13 cellular contexts compared by ENCODE assay signal in the genomic region with DNA sequence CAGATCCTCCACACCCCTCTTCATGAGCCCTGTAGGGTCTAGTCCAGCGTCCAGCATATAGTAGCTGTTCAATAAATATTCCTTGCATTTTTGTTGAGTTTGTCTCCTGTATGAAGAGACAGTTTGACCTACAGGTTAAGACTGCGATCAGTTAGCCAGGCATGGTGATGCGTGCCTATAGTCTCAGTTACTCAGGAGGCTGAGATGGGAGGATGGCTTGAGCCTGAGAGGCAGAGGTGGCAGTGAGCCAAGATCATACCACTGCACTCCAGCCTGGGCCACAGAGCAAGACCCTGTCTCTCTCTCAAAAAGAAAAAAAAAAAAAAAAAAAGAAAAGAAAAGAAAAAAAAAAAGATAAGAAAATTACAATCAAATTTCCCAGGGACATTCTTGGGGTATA. TPM values are rescaled to one million over a fixed set of nuclear protein-coding genes. Genes with fewer than 3 reads are reported as not detected.
DNase-seq lines count a peak whose midpoint lies in the region; ATAC-seq and TF ChIP-seq lines count a peak whose summit lies in the region.
"Had no signal": no experiment of that assay in that cellular context is flagged by ENCODE, and none has a peak within 500 bp of the region (broad histone marks: within the 10 kb centered on the region; RNA-seq: fewer than 3 reads in every experiment).

No MANE protein-coding gene starts in this region.

- H4K20me1 ChIP-seq in osteoblast (ENCODE audit: insufficient read depth, low read length) = no peaks in the 10 kb centered on the region

- no peaks in the 10 kb centered on the region for H3K79me2 ChIP-seq in osteoblast (ENCODE audit: insufficient read depth, low read length)

- no peak overlapping the region for H3K27ac ChIP-seq in osteoblast (ENCODE audit: low read depth, low read length)

- H3K4me1 ChIP-seq in osteoblast (ENCODE audit: insufficient read depth, low read length) = peaks cover 26% of the 10 kb centered on the region

- H3K27me3 Mint-ChIP-seq in activated T-cell treated with anti-CD3 and anti-CD28 coated beads, Interleukin-2, amount 50 U/mL, for 72 hours (ENCODE audit: low read depth) = no peaks in the 10 kb centered on the region
- H3K27me3 Mint-ChIP-seq: central memory CD8-positive, alpha-beta T cell had no signal

- H2AFZ ChIP-seq in osteoblast (ENCODE audit: low read length) = no peak overlapping the region

- no peaks in the 10 kb centered on the region for H3K27me3 ChIP-seq in osteoblast (ENCODE audit: insufficient read depth, low read length)

- peaks cover 56% of the 10 kb centered on the region for H3K4me1 Mint-ChIP-seq in activated T-cell treated with anti-CD3 and anti-CD28 coated beads, Interleukin-2, amount 50 U/mL, for 72 hours (ENCODE audit: low read depth)

- peak overlapping the region; percentile 18 for H3K4me2 ChIP-seq in osteoblast (ENCODE audit: insufficient read depth, low read length)

- peak overlapping the region; percentile 90 for H3K27ac Mint-ChIP-seq in activated T-cell treated with anti-CD3 and anti-CD28 coated beads, Interleukin-2, amount 50 U/mL, for 72 hours
- peak overlapping the region; percentile 81 to 84 for H3K27ac Mint-ChIP-seq in activated naive CD4-positive, alpha-beta T cell treated with anti-CD3 and anti-CD28 coated beads, Interleukin-2, amount 50 U/mL, for 72 hours
- H3K27ac Mint-ChIP-seq: endodermal cell, HFFc6 had no signal

- H3K36me3 Mint-ChIP-seq in activated T-cell treated with anti-CD3 and anti-CD28 coated beads, Interleukin-2, amount 50 U/mL, for 72 hours (ENCODE audit: insufficient read depth in 2 of 2) = peaks cover 6% of the 10 kb centered on the region in 2 donors
- peaks cover 20 to 22% of the 10 kb centered on the region in 2 donors for H3K36me3 Mint-ChIP-seq in activated naive CD4-positive, alpha-beta T cell treated with anti-CD3 and anti-CD28 coated beads, Interleukin-2, amount 50 U/mL, for 72 hours

- no peak for TF ChIP-seq CTCF in osteoblast (IDR thresholded peaks at IDR 0.05; ENCODE audit: extremely low read depth, low read depth, low read length)

- H3K9me3 Mint-ChIP-seq in activated T-cell treated with anti-CD3 and anti-CD28 coated beads, Interleukin-2, amount 50 U/mL, for 72 hours = no peaks in the 10 kb centered on the region
- no peaks in the 10 kb centered on the region for H3K9me3 Mint-ChIP-seq in activated naive CD4-positive, alpha-beta T cell treated with anti-CD3 and anti-CD28 coated beads, Interleukin-2, amount 50 U/mL, for 72 hours
- H3K9me3 Mint-ChIP-seq: central memory CD8-positive, alpha-beta T cell; endodermal cell; HFFc6 had no signal

- no peaks in the 10 kb centered on the region for H3K9me3 ChIP-seq in osteoblast (ENCODE audit: low read depth, low read length)

- peak overlapping the region; percentile 84 to 92 for H3K4me3 Mint-ChIP-seq in activated T-cell treated with anti-CD3 and anti-CD28 coated beads, Interleukin-2, amount 50 U/mL, for 72 hours
- H3K4me3 Mint-ChIP-seq: endodermal cell, HFFc6 had no signal

- no peaks in the 10 kb centered on the region for H3K36me3 ChIP-seq in osteoblast (ENCODE audit: insufficient read depth, low read length)

- no peak for DNase-seq in activated T-cell treated with anti-CD3 and anti-CD28 coated beads, Interleukin-2, amount 50 U/mL, for 72 hours
- DNase-seq in activated T-cell treated with anti-CD3 and anti-CD28 coated beads, Interleukin-2, amount 50 U/mL, for 1 hour = no peak
- no peak for DNase-seq in activated naive CD4-positive, alpha-beta T cell treated with anti-CD3 and anti-CD28 coated beads, Interleukin-2, amount 50 U/mL, for 72 hours (ENCODE audit: low spot score in 2 of 2)
- DNase-seq in osteoblast (ENCODE audit: insufficient read length, low spot score, missing footprints) (no peak), pons (ENCODE audit: low spot score) (no peak)
- DNase-seq: amniotic stem cell, endodermal cell, HFFc6, hippocampal formation, NCI-H1436 had no signal

- no peak overlapping the region for H3K4me3 ChIP-seq in osteoblast (ENCODE audit: insufficient read depth, low read length)

- ATAC-seq in activated T-cell treated with anti-CD3 and anti-CD28 coated beads, Interleukin-2, amount 50 U/mL, for 72 hours (replicated peaks in 1 of 2) = no peak
- no peak for ATAC-seq in activated naive CD4-positive, alpha-beta T cell treated with anti-CD3 and anti-CD28 coated beads, Interleukin-2, amount 50 U/mL, for 72 hours
- ATAC-seq in HG03571 (IDR thresholded peaks at IDR 0.05; ENCODE audit: unreplicated experiment) = no peak
- ATAC-seq: sciatic nerve had no signal

RNA-seq across cellular contexts. Expression of a gene that starts 5.1 kb away (rescaled TPM):
- total RNA-seq in activated T-cell treated with anti-CD3 and anti-CD28 coated beads, Interleukin-2, amount 50 U/mL, for 72 hours = 10 to 100 TPM; 78.7 to 79.5 TPM
- 10 to 100 TPM; 38.7 to 73.9 TPM for total RNA-seq in activated naive CD4-positive, alpha-beta T cell treated with anti-CD3 and anti-CD28 coated beads, Interleukin-2, amount 50 U/mL, for 72 hours
- 46.7 and 46.9 TPM in 2 replicates for total RNA-seq in osteoblast

RNA-seq across cellular contexts. Expression of a gene that starts 13.8 kb away (rescaled TPM):
- under 1 TPM in 1 of 2 donors, not detected in 1; 0.21 TPM for total RNA-seq in activated T-cell treated with anti-CD3 and anti-CD28 coated beads, Interleukin-2, amount 50 U/mL, for 72 hours
- under 1 TPM in 1 of 2 donors, not detected in 1; 0.30 TPM for total RNA-seq in activated naive CD4-positive, alpha-beta T cell treated with anti-CD3 and anti-CD28 coated beads, Interleukin-2, amount 50 U/mL, for 72 hours
- total RNA-seq in osteoblast = not detected in 2 replicates
- total RNA-seq: sciatic nerve had no signal

RNA-seq across cellular contexts. Expression of a gene that starts 16.9 kb away (rescaled TPM):
- 10 to 100 TPM; 15.3 TPM for total RNA-seq in activated T-cell treated with anti-CD3 and anti-CD28 coated beads, Interleukin-2, amount 50 U/mL, for 72 hours
- 10 to 100 TPM; 12.9 to 27.4 TPM for total RNA-seq in activated naive CD4-positive, alpha-beta T cell treated with anti-CD3 and anti-CD28 coated beads, Interleukin-2, amount 50 U/mL, for 72 hours
- total RNA-seq in osteoblast = 5.9 and 9.4 TPM in 2 replicates

RNA-seq across cellular contexts. Expression of a gene that starts 18.9 kb away (rescaled TPM):
- total RNA-seq in activated T-cell treated with anti-CD3 and anti-CD28 coated beads, Interleukin-2, amount 50 U/mL, for 72 hours = 10 to 100 TPM in 1 of 2 donors, 1 to 10 TPM in 1; 8.6 to 11.7 TPM
- 10 to 100 TPM in 1 of 2 donors, 1 to 10 TPM in 1; 8.7 to 13.3 TPM for total RNA-seq in activated naive CD4-positive, alpha-beta T cell treated with anti-CD3 and anti-CD28 coated beads, Interleukin-2, amount 50 U/mL, for 72 hours
- 0.29 and 0.72 TPM in 2 replicates for total RNA-seq in osteoblast

RNA-seq across cellular contexts. Expression of a gene that starts 42.0 kb away (rescaled TPM):
- total RNA-seq in activated T-cell treated with anti-CD3 and anti-CD28 coated beads, Interleukin-2, amount 50 U/mL, for 72 hours = 100 to 1,000 TPM; 472 to 564 TPM
- total RNA-seq in activated naive CD4-positive, alpha-beta T cell treated with anti-CD3 and anti-CD28 coated beads, Interleukin-2, amount 50 U/mL, for 72 hours = 100 to 1,000 TPM; 213 to 251 TPM
- 17.7 and 20.3 TPM in 2 replicates for total RNA-seq in osteoblast
